26 cellular contexts compared by ENCODE assay signal in the genomic region with DNA sequence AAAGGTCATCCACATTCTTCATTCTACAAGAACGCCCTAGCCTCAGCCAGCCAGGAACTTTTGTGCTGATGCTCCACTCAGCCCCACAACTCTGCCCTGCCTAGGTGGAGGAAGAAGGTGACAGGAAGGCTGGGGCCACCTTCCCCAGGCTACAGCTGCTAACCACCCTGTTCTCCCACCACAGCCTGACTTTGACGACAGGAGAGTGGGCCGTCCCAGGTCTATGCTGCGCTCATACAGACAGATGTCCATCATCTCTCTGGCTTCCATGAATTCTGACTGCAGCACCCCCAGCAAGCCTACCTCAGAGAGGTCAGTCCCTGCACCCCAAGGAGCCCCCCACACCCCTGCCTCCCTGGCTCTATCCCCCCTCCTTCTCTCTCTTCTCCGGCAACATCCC. TPM values are rescaled to one million over a fixed set of nuclear protein-coding genes. Genes with fewer than 3 reads are reported as not detected.
DNase-seq lines count a peak whose midpoint lies in the region; ATAC-seq, FAIRE-seq and TF ChIP-seq lines count a peak whose summit lies in the region.
"Had no signal": no experiment of that assay in that cellular context is flagged by ENCODE, and none has a peak within 500 bp of the region (broad histone marks: within the 10 kb centered on the region; RNA-seq: fewer than 3 reads in every experiment).

No MANE protein-coding gene starts in this region.

- intact Hi-C loops in pancreas (cut with DNase I), result no loop called here

- no peaks in the 10 kb centered on the region for H3K36me3 ChIP-seq in pancreas
- H3K36me3 ChIP-seq: BE2C had no signal

- H3K4me1 Mint-ChIP-seq in activated T-cell treated with anti-CD3 and anti-CD28 coated beads, Interleukin-2, amount 50 U/mL, for 24 hours (ENCODE audit: low read depth), result peaks cover 14% of the 10 kb centered on the region
- peaks cover 13% of the 10 kb centered on the region for H3K4me1 Mint-ChIP-seq in activated T-helper 17 cell treated with anti-CD3 and anti-CD28 coated beads, Interleukin-2, amount 50 U/mL, for 72 hours
- H3K4me1 Mint-ChIP-seq in stimulated activated effector memory CD8-positive, alpha-beta T cell treated with anti-CD3 and anti-CD28 coated beads, Interleukin-12 subunit alpha, Interleukin-12 subunit beta, amount 100 ng/mL, for 72 hours, result peaks cover 4% of the 10 kb centered on the region
- H3K4me1 Mint-ChIP-seq: CD14-positive monocyte; CD8-positive, alpha-beta memory T cell; GM23338 had no signal

- no peaks in the 10 kb centered on the region for H3K9me3 ChIP-seq in pancreas
- H3K9me3 ChIP-seq: A549; BE2C; BLaER1 treated with 17β-estradiol and CSF1 and Interleukin-3, amounts not matched to agents 10 nM and 100 nM had no signal

- no peak for ATAC-seq in activated T-helper 17 cell treated with anti-CD3 and anti-CD28 coated beads, Interleukin-2, amount 50 U/mL, for 72 hours (replicated peaks)
- no peak for ATAC-seq in stimulated activated effector memory CD8-positive, alpha-beta T cell treated with anti-CD3 and anti-CD28 coated beads, Interleukin-12 subunit alpha, Interleukin-12 subunit beta, amount 100 ng/mL, for 72 hours
- ATAC-seq in pancreas, result no peak
- ATAC-seq: A549, GM12878, GM23338, HCT116 had no signal

- no peak for DNase-seq in activated T-cell treated with anti-CD3 and anti-CD28 coated beads, Interleukin-2, amount 50 U/mL, for 24 hours
- DNase-seq in activated T-cell treated with anti-CD3 and anti-CD28 coated beads, Interleukin-2, amount 50 U/mL, for 48 hours, result no peak
- DNase-seq in islet precursor cell (peak; percentile 27), pancreas (no peak), T-helper 9 cell (no peak)
- DNase-seq in stimulated activated effector memory CD8-positive, alpha-beta T cell treated with anti-CD3 and anti-CD28 coated beads, Interleukin-12 subunit alpha, Interleukin-12 subunit beta, amount 100 ng/mL, for 72 hours (ENCODE audit: low spot score in 2 of 2), result no peak
- DNase-seq: 8988T; ACHN; AML-193; BE2C; CD4-positive, alpha-beta T cell; CD8-positive, alpha-beta memory T cell; DMS 273 treated with DMSO at 0.1 percent for 48 hours; DMS79; EL; GDM1; H9 had no signal

- H3K27ac ChIP-seq in pancreas, result no peak overlapping the region
- H3K27ac ChIP-seq: A549; BLaER1 treated with 17β-estradiol and CSF1 and Interleukin-3, amounts not matched to agents 10 nM and 100 nM had no signal

- no peak overlapping the region for H3K4me3 Mint-ChIP-seq in activated T-cell treated with anti-CD3 and anti-CD28 coated beads, Interleukin-2, amount 50 U/mL, for 24 hours
- H3K4me3 Mint-ChIP-seq in activated T-helper 17 cell treated with anti-CD3 and anti-CD28 coated beads, Interleukin-2, amount 50 U/mL, for 72 hours, result no peak overlapping the region
- no peak overlapping the region for H3K4me3 Mint-ChIP-seq in stimulated activated effector memory CD8-positive, alpha-beta T cell treated with anti-CD3 and anti-CD28 coated beads, Interleukin-12 subunit alpha, Interleukin-12 subunit beta, amount 100 ng/mL, for 72 hours
- H3K4me3 Mint-ChIP-seq: CD14-positive monocyte; CD4-positive, alpha-beta T cell; GM23338; H9 had no signal

- peak overlapping the region; percentile 51 for H3K27ac Mint-ChIP-seq in activated T-cell treated with anti-CD3 and anti-CD28 coated beads, Interleukin-2, amount 50 U/mL, for 24 hours
- peak overlapping the region; percentile 69 for H3K27ac Mint-ChIP-seq in activated T-helper 17 cell treated with anti-CD3 and anti-CD28 coated beads, Interleukin-2, amount 50 U/mL, for 72 hours
- H3K27ac Mint-ChIP-seq in stimulated activated effector memory CD8-positive, alpha-beta T cell treated with anti-CD3 and anti-CD28 coated beads, Interleukin-12 subunit alpha, Interleukin-12 subunit beta, amount 100 ng/mL, for 72 hours, result peak overlapping the region; percentile 65
- H3K27ac Mint-ChIP-seq: CD4-positive, alpha-beta T cell; GM23338; H9 had no signal

- no peak for FAIRE-seq in pancreas (lab: Jason Lieb, UNC)
- FAIRE-seq: A549, D721Med, GM12878 had no signal

- no peak overlapping the region for H3K4me3 ChIP-seq in pancreas
- H3K4me3 ChIP-seq: A549; BLaER1 treated with 17β-estradiol and CSF1 and Interleukin-3, amounts not matched to agents 10 nM and 100 nM; GM12878; GM23338 had no signal

- no peaks in the 10 kb centered on the region for H3K27me3 ChIP-seq in pancreas
- H3K27me3 ChIP-seq: BE2C; BLaER1 treated with 17β-estradiol and CSF1 and Interleukin-3, amounts not matched to agents 10 nM and 100 nM had no signal

- no peak for TF ChIP-seq CTCF in pancreas (IDR thresholded peaks at IDR 0.05)

- no peaks in the 10 kb centered on the region for H3K27me3 Mint-ChIP-seq in activated T-cell treated with anti-CD3 and anti-CD28 coated beads, Interleukin-2, amount 50 U/mL, for 24 hours
- no peaks in the 10 kb centered on the region for H3K27me3 Mint-ChIP-seq in activated T-helper 17 cell treated with anti-CD3 and anti-CD28 coated beads, Interleukin-2, amount 50 U/mL, for 72 hours
- H3K27me3 Mint-ChIP-seq: CD4-positive, alpha-beta T cell; CD8-positive, alpha-beta memory T cell had no signal

- H3K36me3 Mint-ChIP-seq in activated T-cell treated with anti-CD3 and anti-CD28 coated beads, Interleukin-2, amount 50 U/mL, for 24 hours (ENCODE audit: low read depth), result peaks cover 93% of the 10 kb centered on the region
- peaks cover 98% of the 10 kb centered on the region for H3K36me3 Mint-ChIP-seq in activated T-helper 17 cell treated with anti-CD3 and anti-CD28 coated beads, Interleukin-2, amount 50 U/mL, for 72 hours (ENCODE audit: low read depth)
- peaks cover 88% of the 10 kb centered on the region for H3K36me3 Mint-ChIP-seq in stimulated activated effector memory CD8-positive, alpha-beta T cell treated with anti-CD3 and anti-CD28 coated beads, Interleukin-12 subunit alpha, Interleukin-12 subunit beta, amount 100 ng/mL, for 72 hours

- H3K4me1 ChIP-seq in pancreas, result no peaks in the 10 kb centered on the region
- H3K4me1 ChIP-seq: A549; BE2C; BLaER1 treated with 17β-estradiol and CSF1 and Interleukin-3, amounts not matched to agents 10 nM and 100 nM had no signal

- H3K9me3 Mint-ChIP-seq in activated T-cell treated with anti-CD3 and anti-CD28 coated beads, Interleukin-2, amount 50 U/mL, for 24 hours, result no peaks in the 10 kb centered on the region
- no peaks in the 10 kb centered on the region for H3K9me3 Mint-ChIP-seq in activated T-helper 17 cell treated with anti-CD3 and anti-CD28 coated beads, Interleukin-2, amount 50 U/mL, for 72 hours
- no peaks in the 10 kb centered on the region for H3K9me3 Mint-ChIP-seq in stimulated activated effector memory CD8-positive, alpha-beta T cell treated with anti-CD3 and anti-CD28 coated beads, Interleukin-12 subunit alpha, Interleukin-12 subunit beta, amount 100 ng/mL, for 72 hours
- H3K9me3 Mint-ChIP-seq: CD14-positive monocyte; CD4-positive, alpha-beta T cell; CD8-positive, alpha-beta memory T cell; GM23338; H9 had no signal

- WGBS in pancreas, 2 donors, result 83% methylated on average over 5 of the region's 5 CpGs

RNA-seq across cellular contexts. Expression of a gene that starts 28.2 kb away (rescaled TPM):
- total RNA-seq in activated T-helper 17 cell treated with anti-CD3 and anti-CD28 coated beads, Interleukin-2, amount 50 U/mL, for 72 hours, result not detected
- total RNA-seq in pancreas, result 1 to 10 TPM in 1 of 6 donors, under 1 TPM in 2, not detected in 3; 0.09 to 1.8 (median 0.24) TPM
- polyA plus RNA-seq in pancreas, result under 1 TPM; 0.38 to 0.49 TPM
- total RNA-seq: CD8-positive, alpha-beta memory T cell; GM12878; GM23338; H4; H9 had no signal
- polyA plus RNA-seq: A549; CD14-positive monocyte; CD8-positive, alpha-beta memory T cell; GM12878; GM23338 had no signal
